35 cellular contexts compared by ENCODE assay signal in genomic region chr3:159293493-159293892, GRCh38.
"Had no signal": no experiment of that assay in that cellular context is flagged by ENCODE, and none has a peak within 500 bp of the region (broad histone marks: within the 10 kb centered on the region; RNA-seq: fewer than 3 reads in every experiment).

No MANE protein-coding gene starts in this region.

- H3K27ac ChIP-seq: KMS-11 had no signal

- H3K9me3 ChIP-seq: MG63 had no signal

- H3K9ac ChIP-seq: KMS-11 had no signal

- H3K4me3 ChIP-seq: MG63 had no signal

- H3K4me2 ChIP-seq: KMS-11 had no signal

- DNase-seq: Karpas-422, Kasumi-1, KG1, MG63, MM.1S, MV-4-11, NCI-H1048, NCI-H1092, NCI-H1092 treated with DMSO at 0.1 percent for 48 hours, NCI-H1105, NCI-H1105 treated with DMSO at 0.1 percent for 48 hours, NCI-H1417 treated with DMSO at 0.1 percent for 48 hours, NCI-H1436, NCI-H1436 treated with DMSO at 0.1 percent for 48 hours, NCI-H146, NCI-H1694, NCI-H1694 treated with DMSO at 0.1 percent for 48 hours, NCI-H187, NCI-H187 treated with DMSO at 0.1 percent for 48 hours, NCI-H1930, NCI-H2029, NCI-H2029 treated with DMSO at 0.1 percent for 48 hours, NCI-H2081, NCI-H2081 treated with DMSO at 0.1 percent for 48 hours, NCI-H2107, NCI-H2171, NCI-H2171 treated with DMSO at 0.1 percent for 48 hours, NCI-H2227 treated with DMSO at 0.1 percent for 48 hours, NCI-H226, NCI-H345, NCI-H446, NCI-H446 treated with DMSO at 0.1 percent for 48 hours, NCI-H510A, NCI-H510A treated with DMSO at 0.1 percent for 48 hours had no signal

- H3K36me3 ChIP-seq: MG63 had no signal
